ENCODE assay signal across 21 cellular contexts in genomic region chr1:79726911-79727310, GRCh38.
DNase-seq lines count a peak whose midpoint lies in the region; ATAC-seq and TF ChIP-seq lines count a peak whose summit lies in the region.
"Had no signal": no experiment of that assay in that cellular context is flagged by ENCODE, and none has a peak within 500 bp of the region (broad histone marks: within the 10 kb centered on the region; RNA-seq: fewer than 3 reads in every experiment).

No MANE protein-coding gene starts in this region.

- ATAC-seq in IMR-90 (ENCODE audit: low read depth) (peak; percentile 69), thoracic aorta (ENCODE audit: insufficient number of reproducible peaks, low FRiP score, low read depth) (no peak), HG02610 (IDR thresholded peaks at IDR 0.05; ENCODE audit: unreplicated experiment) (no peak)
- ATAC-seq: CD8-positive, alpha-beta T cell; Right ventricle myocardium inferior had no signal

- H2BK15ac ChIP-seq in IMR-90 (ENCODE audit: low read depth, low read length) = no peak overlapping the region

- H3K79me1 ChIP-seq in IMR-90 (ENCODE audit: low read depth in 1 of 2, low read length in 2 of 2) = no peaks in the 10 kb centered on the region

- no peak overlapping the region for H4K8ac ChIP-seq in IMR-90 (ENCODE audit: low read depth in 2 of 2, low read length in 2 of 2)

- WGBS in IMR-90 (ENCODE audit: extremely low coverage in 2 of 2, insufficient read length in 1 of 2), 2 experiments = no CpG with 5 or more reads among the region's 2 CpGs

- H3K27me3 ChIP-seq in IMR-90 (ENCODE audit: control insufficient read depth, insufficient read depth, low read length) (no peaks in the 10 kb centered on the region), thoracic aorta (replicated peaks; ENCODE audit: insufficient read depth) (no peaks in the 10 kb centered on the region)

- H3K23ac ChIP-seq in IMR-90 (ENCODE audit: low read depth, low read length) = no peak overlapping the region

- no peak overlapping the region for H4K91ac ChIP-seq in IMR-90 (ENCODE audit: insufficient read depth, low read depth, low read length)

- H3K4me3 ChIP-seq in IMR-90 (ENCODE audit: insufficient read depth, low read depth, low read length) = no peak overlapping the region
- peak overlapping the region; percentile 54 for H3K4me3 ChIP-seq in thoracic aorta

- no peak overlapping the region for H3K56ac ChIP-seq in IMR-90 (ENCODE audit: extremely low read depth, insufficient read depth, low read length)

- no peak overlapping the region for H3K9ac ChIP-seq in IMR-90 (ENCODE audit: low read depth, low read length)
- H3K9ac ChIP-seq: KMS-11 had no signal

- no peaks in the 10 kb centered on the region for H3K36me3 ChIP-seq in IMR-90 (ENCODE audit: control insufficient read depth, insufficient read depth, low read length)
- no peaks in the 10 kb centered on the region for H3K36me3 ChIP-seq in thoracic aorta

- H4K5ac ChIP-seq in IMR-90 (ENCODE audit: low read depth, low read length) = no peak overlapping the region

- dilution Hi-C loops in IMR-90 (cut with HindIII; ENCODE audit: low sequenced_read_pairs, unreplicated experiment) = no loop called here

- no peak overlapping the region for H3K18ac ChIP-seq in IMR-90 (ENCODE audit: low read depth, low read length)

- no peak overlapping the region for H2AK5ac ChIP-seq in IMR-90 (ENCODE audit: low read depth, low read length)

- H3K4me2 ChIP-seq in IMR-90 (ENCODE audit: low read depth, low read length) = no peak overlapping the region
- H3K4me2 ChIP-seq: KMS-11 had no signal

- in situ Hi-C loops in IMR-90 (cut with MboI; ENCODE audit: low sequenced_read_pairs) = no loop called here

- H3K4ac ChIP-seq in IMR-90 (ENCODE audit: low read depth, low read length) = no peak overlapping the region

- H2BK20ac ChIP-seq in IMR-90 (ENCODE audit: low read depth, low read length) = no peak overlapping the region

- no peak for TF ChIP-seq CTCF in IMR-90 (conservative IDR thresholded peaks at IDR 0.05; ENCODE audit: low read depth, low read length)
- TF ChIP-seq CTCF in thoracic aorta (IDR thresholded peaks at IDR 0.05) = no peak

- H2AFZ ChIP-seq in IMR-90 (replicated peaks; ENCODE audit: low read length, poor library complexity) = no peak overlapping the region

- H4K20me1 ChIP-seq in IMR-90 (ENCODE audit: insufficient read depth, low read length) = no peaks in the 10 kb centered on the region

- DNase-seq in IMR-90 = peak; percentile 29
- DNase-seq in dedifferentiated amniotic fluid mesenchymal stem cell (ENCODE audit: extremely low spot score) = peak; percentile 43
- DNase-seq in inferior parietal cortex (ENCODE audit: extremely low spot score) = peak; percentile 13
- DNase-seq in thoracic aorta (ENCODE audit: low spot score) = no peak
- DNase-seq in NCI-H2029 (lab: John Stamatoyannopoulos, UW) = no peak
- DNase-seq in iPS-NIHi7 (ENCODE audit: extremely low spot score) = no peak
- DNase-seq: AML-193; C1 segment of cervical spinal cord; CD8-positive, alpha-beta T cell; DMS153; HCEC 1CT; NCI-H1105; NCI-H146; NCI-H2029 treated with DMSO at 0.1 percent for 48 hours; NCI-H2171; NCI-H345; NCI-H526; OCI-M1 had no signal

- POLR2A ChIA-PET in IMR-90 (lab: Charles Lee; ENCODE audit: unreplicated experiment) = no interaction called here

- no peak overlapping the region for H3K14ac ChIP-seq in IMR-90 (replicated peaks; ENCODE audit: low read depth, low read length)

- no peak for TF ChIP-seq RAD21 in IMR-90 (IDR thresholded peaks at IDR 0.05; ENCODE audit: low read length)

- no peaks in the 10 kb centered on the region for H3K9me1 ChIP-seq in IMR-90 (ENCODE audit: insufficient read depth, low read length)

- no peak for TF ChIP-seq POLR2A in IMR-90 (IDR thresholded peaks at IDR 0.05; ENCODE audit: low read depth, low read length)

- H2BK120ac ChIP-seq in IMR-90 (ENCODE audit: low read depth, low read length) = no peak overlapping the region

- H3K4me1 ChIP-seq in IMR-90 (ENCODE audit: control insufficient read depth, insufficient read depth, low read length) (no peaks in the 10 kb centered on the region), thoracic aorta (ENCODE audit: control insufficient read depth in 1 of 2, low read depth in 2 of 2) (peaks cover 0 to 21% of the 10 kb centered on the region in 2 donors)

- H2BK5ac ChIP-seq in IMR-90 (ENCODE audit: low read depth, low read length, poor library complexity, severe bottlenecking) = no peak overlapping the region

- CTCF ChIA-PET in IMR-90 (lab: Yijun Ruan, JAX) = interaction anchor here (1.3 kb wide), 1 partner anchor 18 kb away, joined by 3 read pairs; no protein-coding TSS in a partner anchor

- no peak overlapping the region for H2AK9ac ChIP-seq in IMR-90 (replicated peaks; ENCODE audit: low read depth, low read length, poor library complexity)

- BruUV-seq in IMR-90 (replicated peaks; lab: Mats Ljungman, UMichigan) = no TSS peak

- H3K27ac ChIP-seq in IMR-90 (ENCODE audit: insufficient read depth, low read length) = no peak overlapping the region
- H3K27ac ChIP-seq in thoracic aorta = peak overlapping the region; percentile 62 to 75
- H3K27ac ChIP-seq: KMS-11 had no signal

- intact Hi-C loops in IMR-90 (cut with micrococcal nuclease) = no loop called here

- H3K9me3 ChIP-seq in IMR-90 (ENCODE audit: control insufficient read depth, insufficient read depth, low read length) (no peaks in the 10 kb centered on the region), thoracic aorta (no peaks in the 10 kb centered on the region)

TF ChIP-seq in IMR-90, 13 proteins besides CTCF, POLR2A, EP300 and RAD21:
- TF ChIP-seq MAFK (IDR thresholded peaks at IDR 0.05; ENCODE audit: low read depth, low read length) = no peak
- TF ChIP-seq CEBPB (IDR thresholded peaks at IDR 0.05; ENCODE audit: low read depth, low read length) = no peak
- TF ChIP-seq MXI1 (IDR thresholded peaks at IDR 0.05; ENCODE audit: borderline replicate concordance, low read depth, low read length) = no peak
- TF ChIP-seq SMC3 (IDR thresholded peaks at IDR 0.05; ENCODE audit: low read depth, low read length) = no peak
- TF ChIP-seq USF2 (IDR thresholded peaks at IDR 0.05; ENCODE audit: low read depth, low read length) = no peak
- no peak for TF ChIP-seq RCOR1 (IDR thresholded peaks at IDR 0.05; ENCODE audit: insufficient replicate concordance, low read length)
- no peak for TF ChIP-seq RFX5 (IDR thresholded peaks at IDR 0.05; ENCODE audit: low read depth, low read length)
- TF ChIP-seq, protein P1, sequence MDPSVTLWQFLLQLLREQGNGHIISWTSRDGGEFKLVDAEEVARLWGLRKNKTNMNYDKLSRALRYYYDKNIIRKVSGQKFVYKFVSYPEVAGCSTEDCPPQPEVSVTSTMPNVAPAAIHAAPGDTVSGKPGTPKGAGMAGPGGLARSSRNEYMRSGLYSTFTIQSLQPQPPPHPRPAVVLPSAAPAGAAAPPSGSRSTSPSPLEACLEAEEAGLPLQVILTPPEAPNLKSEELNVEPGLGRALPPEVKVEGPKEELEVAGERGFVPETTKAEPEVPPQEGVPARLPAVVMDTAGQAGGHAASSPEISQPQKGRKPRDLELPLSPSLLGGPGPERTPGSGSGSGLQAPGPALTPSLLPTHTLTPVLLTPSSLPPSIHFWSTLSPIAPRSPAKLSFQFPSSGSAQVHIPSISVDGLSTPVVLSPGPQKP (IDR thresholded peaks at IDR 0.05; ENCODE audit: borderline replicate concordance, low read depth, low read length) = no peak
- TF ChIP-seq FOS (IDR thresholded peaks at IDR 0.05; ENCODE audit: low read depth, low read length) = no peak
- TF ChIP-seq BHLHE40 (IDR thresholded peaks at IDR 0.05; ENCODE audit: low read depth, low read length) = no peak
- no peak for TF ChIP-seq CHD1 (IDR thresholded peaks at IDR 0.05; ENCODE audit: low read depth, low read length)
- no peak for TF ChIP-seq MAZ (IDR thresholded peaks at IDR 0.05; ENCODE audit: borderline replicate concordance, low read depth, low read length)
- no peak for TF ChIP-seq NFE2L2 (IDR thresholded peaks at IDR 0.05; ENCODE audit: low read depth, low read length)
TF ChIP-seq in IMR-90: peak in this region for 0.

Comparison
In these comparisons a context has a peak if more than half of its experiments do, and no peak if none do; other contexts are left out.
1. DNase-seq: peak in IMR-90 (single experiment), dedifferentiated amniotic fluid mesenchymal stem cell (single experiment) and inferior parietal cortex (single experiment); none in thoracic aorta (single experiment), NCI-H2029 (single experiment) and iPS-NIHi7 (single experiment).